6 cellular contexts compared by ENCODE assay signal in genomic region chr17:65172511-65173136, GRCh38.
"Had no signal": no experiment of that assay in that cellular context is flagged by ENCODE, and none has a peak within 500 bp of the region (broad histone marks: within the 10 kb centered on the region; RNA-seq: fewer than 3 reads in every experiment).

No MANE protein-coding gene starts in this region.

- DNase-seq: lower lobe of right lung, sigmoid colon, SW 1271 had no signal

- FAIRE-seq: pancreas, urothelium cell line had no signal

- H3K4me1 ChIP-seq: pancreas had no signal

- H3K36me3 ChIP-seq: lower lobe of right lung, pancreas, spleen had no signal

- H3K27me3 ChIP-seq: pancreas, sigmoid colon, spleen had no signal

- H3K27ac ChIP-seq: lower lobe of right lung, pancreas, sigmoid colon had no signal

- H3K9me3 ChIP-seq: lower lobe of right lung, pancreas, sigmoid colon, spleen had no signal

- H3K4me3 ChIP-seq: lower lobe of right lung, pancreas, sigmoid colon, spleen had no signal
